Comparison of ENCODE assay signal across 24 cellular contexts in genomic region chr20:43843965-43844660, GRCh38.
DNase-seq lines count a peak whose midpoint lies in the region; ATAC-seq, FAIRE-seq and TF ChIP-seq lines count a peak whose summit lies in the region.
"Had no signal": no experiment of that assay in that cellular context is flagged by ENCODE, and none has a peak within 500 bp of the region (broad histone marks: within the 10 kb centered on the region; RNA-seq: fewer than 3 reads in every experiment).

No MANE protein-coding gene starts in this region.

- no peak for FAIRE-seq in A549 (lab: Jason Lieb, UNC)
- FAIRE-seq: GM12892, HepG2, kidney, TTC549 had no signal

- TF ChIP-seq EP300 in A549 (IDR thresholded peaks at IDR 0.05): peak in 1 of 2 experiments; percentile 8; a peak in 1 of 5 replicates

- peak overlapping the region; percentile 84 for H2BK120ac ChIP-seq in mesenchymal stem cell (ENCODE audit: low read depth, low read length)

- TF ChIP-seq POLR2A in A549 (IDR thresholded peaks at IDR 0.05; ENCODE audit: low read length): no peak

- H2BK12ac ChIP-seq in mesenchymal stem cell (ENCODE audit: low read length in 2 of 2): peak overlapping the region; percentile 25 to 30

- H3K9me3 ChIP-seq in A549: no peaks in the 10 kb centered on the region
- no peaks in the 10 kb centered on the region for H3K9me3 ChIP-seq in GM23248 (ENCODE audit: low read depth)
- H3K9me3 ChIP-seq in T-helper 17 cell (ENCODE audit: control insufficient read depth, low read length, poor library complexity, severe bottlenecking): no peaks in the 10 kb centered on the region
- peaks cover 10% of the 10 kb centered on the region for H3K9me3 ChIP-seq in mesenchymal stem cell (ENCODE audit: control insufficient read depth, low read length)
- H3K9me3 ChIP-seq: spleen had no signal

- peak overlapping the region; percentile 16 for H3K4me3 Mint-ChIP-seq in T-helper 17 cell
- H3K4me3 Mint-ChIP-seq: activated naive CD4-positive, alpha-beta T cell treated with anti-CD3 and anti-CD28 coated beads, Interleukin-2, amount 50 U/mL, for 24 hours; stimulated activated effector memory CD8-positive, alpha-beta T cell treated with anti-CD3 and anti-CD28 coated beads, Interleukin-12 subunit alpha, Interleukin-12 subunit beta, amount 100 ng/mL, for 72 hours had no signal

- 85% methylated on average over 6 of the region's 6 CpGs for WGBS in A549 (ENCODE audit: missing lambda C conversion rate)
- 78 to 81% methylated on average over 6 of the region's 6 CpGs for WGBS in GM23248 (ENCODE audit: low coverage in 1 of 2, low lambda C conversion rate in 2 of 2, missing lambda C conversion rate in 2 of 2), 2 experiments
- 96% methylated on average over 6 of the region's 6 CpGs for WGBS in mesenchymal stem cell

- peak overlapping the region; percentile 16 for H4K8ac ChIP-seq in mesenchymal stem cell (ENCODE audit: low read length)

- H3K4me3 ChIP-seq in A549: no peak overlapping the region
- no peak overlapping the region for H3K4me3 ChIP-seq in GM23248
- H3K4me3 ChIP-seq in mesenchymal stem cell (ENCODE audit: insufficient read depth in 1 of 2, low read depth in 1 of 2, low read length in 2 of 2): no peak overlapping the region
- H3K4me3 ChIP-seq: spleen had no signal

- H2AFZ ChIP-seq in GM23248 (no peak overlapping the region), mesenchymal stem cell (ENCODE audit: low read depth, low read length) (no peak overlapping the region)

- DNase-seq in A549 (ENCODE audit: low read depth in 1 of 2, low spot score in 1 of 2) (no peak), GM23248 (no peak), T-helper 17 cell (no peak), mesenchymal stem cell (no peak), NCI-H2081 (lab: John Stamatoyannopoulos, UW) (no peak)
- no peak for DNase-seq in stimulated activated naive CD8-positive, alpha-beta T cell treated with anti-CD3 and anti-CD28 coated beads, Interleukin-15, Interleukin-2, amounts not matched to agents 100 U/mL and 50 U/mL, for 24 hours
- DNase-seq: activated CD4-positive, CD25-positive, alpha-beta regulatory T cell treated with anti-CD3 and anti-CD28 coated beads, Interleukin-2, amount 50 U/mL, for 72 hours; central memory CD4-positive, alpha-beta T cell; glutamatergic neuron; kidney; NCI-H1092 treated with DMSO at 0.1 percent for 48 hours; NCI-H1930; NCI-H82; SHP77 treated with DMSO at 0.1 percent for 48 hours; spleen; stimulated activated CD4-positive, alpha-beta T cell treated with anti-CD3 and anti-CD28 coated beads, Interleukin-2, amount 100 ng/mL, for 48 hours had no signal

- peak overlapping the region; percentile 65 to 67 for H3K18ac ChIP-seq in mesenchymal stem cell (ENCODE audit: low read depth in 1 of 2, low read length in 2 of 2)

- no peaks in the 10 kb centered on the region for H4K20me1 ChIP-seq in GM23248 (ENCODE audit: insufficient read depth)

- H3K36me3 Mint-ChIP-seq in T-helper 17 cell (ENCODE audit: low read depth): no peaks in the 10 kb centered on the region
- H3K36me3 Mint-ChIP-seq: activated naive CD4-positive, alpha-beta T cell treated with anti-CD3 and anti-CD28 coated beads, Interleukin-2, amount 50 U/mL, for 24 hours; stimulated activated effector memory CD8-positive, alpha-beta T cell treated with anti-CD3 and anti-CD28 coated beads, Interleukin-12 subunit alpha, Interleukin-12 subunit beta, amount 100 ng/mL, for 72 hours had no signal

- no peaks in the 10 kb centered on the region for H3K79me2 ChIP-seq in GM23248 (ENCODE audit: insufficient read depth)

- H3K27ac Mint-ChIP-seq in T-helper 17 cell: no peak overlapping the region
- H3K27ac Mint-ChIP-seq: activated naive CD4-positive, alpha-beta T cell treated with anti-CD3 and anti-CD28 coated beads, Interleukin-2, amount 50 U/mL, for 24 hours; stimulated activated effector memory CD8-positive, alpha-beta T cell treated with anti-CD3 and anti-CD28 coated beads, Interleukin-12 subunit alpha, Interleukin-12 subunit beta, amount 100 ng/mL, for 72 hours had no signal

- H3K14ac ChIP-seq in mesenchymal stem cell (ENCODE audit: low read length in 2 of 2): no peak overlapping the region

- H3K4me1 ChIP-seq in A549 (peaks cover 36% of the 10 kb centered on the region), GM23248 (ENCODE audit: insufficient read depth) (peaks cover 19% of the 10 kb centered on the region), mesenchymal stem cell (ENCODE audit: control insufficient read depth, insufficient read depth, low read depth, low read length) (peaks cover 15% of the 10 kb centered on the region)

- ATAC-seq in A549 (no peak), T-helper 17 cell (no peak), GM18867 (IDR thresholded peaks at IDR 0.05; ENCODE audit: unreplicated experiment) (no peak), GM21360 (IDR thresholded peaks at IDR 0.05; ENCODE audit: unreplicated experiment) (no peak)
- ATAC-seq in stimulated activated naive CD8-positive, alpha-beta T cell treated with anti-CD3 and anti-CD28 coated beads, Interleukin-15, Interleukin-2, amounts not matched to agents 100 U/mL and 50 U/mL, for 24 hours: no peak
- ATAC-seq: HepG2 had no signal

- H3K36me3 ChIP-seq in GM23248 (ENCODE audit: low read depth) (no peaks in the 10 kb centered on the region), mesenchymal stem cell (ENCODE audit: control insufficient read depth in 1 of 2, insufficient read depth in 2 of 2, low read depth in 1 of 2, low read length in 2 of 2) (no peaks in the 10 kb centered on the region)
- H3K36me3 ChIP-seq: spleen had no signal

- H3K27me3 ChIP-seq in GM23248 (replicated peaks; ENCODE audit: insufficient read depth): no peaks in the 10 kb centered on the region
- H3K27me3 ChIP-seq in mesenchymal stem cell (ENCODE audit: control insufficient read depth in 1 of 2, insufficient read depth in 1 of 2, low read length in 2 of 2): no peaks in the 10 kb centered on the region
- H3K27me3 ChIP-seq: spleen had no signal

- H3F3A ChIP-seq in GM23248 (ENCODE audit: insufficient read depth): peaks cover 21% of the 10 kb centered on the region

- H3K27ac ChIP-seq in A549: peak overlapping the region; percentile 32 to 43; a peak in 5 of 6 replicates
- H3K27ac ChIP-seq in GM23248: peak overlapping the region; percentile 38
- no peak overlapping the region for H3K27ac ChIP-seq in mesenchymal stem cell (ENCODE audit: low read length, poor library complexity, severe bottlenecking)
- H3K27ac ChIP-seq: spleen had no signal

- no peak overlapping the region for H2BK5ac ChIP-seq in mesenchymal stem cell (ENCODE audit: low read depth, low read length, poor library complexity, severe bottlenecking)

- no peaks in the 10 kb centered on the region for H3K9me2 ChIP-seq in GM23248 (ENCODE audit: insufficient read depth)

- no peak for TF ChIP-seq RAD21 in A549 (conservative IDR thresholded peaks at IDR 0.05 in 1 of 2, IDR thresholded peaks at IDR 0.05 in 1 of 2)

- H4K91ac ChIP-seq in mesenchymal stem cell (ENCODE audit: low read length): peak overlapping the region; percentile 93

- peaks cover 43% of the 10 kb centered on the region for H3K4me1 Mint-ChIP-seq in T-helper 17 cell

- H3K9ac ChIP-seq in GM23248 (no peak overlapping the region), mesenchymal stem cell (ENCODE audit: low read length) (peak overlapping the region; percentile 10)

- peaks cover 24% of the 10 kb centered on the region for H3K27me3 Mint-ChIP-seq in T-helper 17 cell
- H3K27me3 Mint-ChIP-seq: activated naive CD4-positive, alpha-beta T cell treated with anti-CD3 and anti-CD28 coated beads, Interleukin-2, amount 50 U/mL, for 24 hours; CD4-positive, CD25-positive, alpha-beta regulatory T cell had no signal

- POLR2A ChIA-PET in A549 (lab: Yijun Ruan, JAX): interaction anchor here (0.5 kb wide), 1 partner anchor 12 kb away, joined by 3 read pairs; no protein-coding TSS in a partner anchor

- H2AK5ac ChIP-seq in mesenchymal stem cell (ENCODE audit: low read length, severe bottlenecking): no peak overlapping the region

- CTCF ChIA-PET in A549 (lab: Yijun Ruan, JAX): interaction anchor here (0.7 to 3.3 kb wide), 11 partner anchors 9 to 337 kb away, joined by 3 to 17 read pairs (median 3); partner anchors contain the start of gene L3MBTL1

- in situ Hi-C loops in GM23248 (cut with MboI): no loop called here

- peak overlapping the region; percentile 86 to 90 for H3K4ac ChIP-seq in mesenchymal stem cell (ENCODE audit: low read depth in 1 of 2, low read length in 2 of 2)

- no peaks in the 10 kb centered on the region for H3K79me1 ChIP-seq in mesenchymal stem cell (replicated peaks; ENCODE audit: low read length, poor library complexity, severe bottlenecking)

- peak overlapping the region; percentile 39 for H2BK15ac ChIP-seq in mesenchymal stem cell (ENCODE audit: low read depth, poor library complexity, severe bottlenecking)

- H3K23ac ChIP-seq in mesenchymal stem cell (ENCODE audit: low read length in 2 of 2): peak overlapping the region in 1 of 2 experiments; percentile 0

- H3K4me2 ChIP-seq in A549 (no peak overlapping the region), GM23248 (ENCODE audit: unreplicated experiment) (no peak overlapping the region), mesenchymal stem cell (ENCODE audit: low read length, poor library complexity, severe bottlenecking) (no peak overlapping the region)

- TF ChIP-seq CTCF in A549 (IDR thresholded peaks at IDR 0.05): no peak

TF ChIP-seq in A549, 52 proteins besides CTCF, POLR2A, EP300 and RAD21:
- TF ChIP-seq, protein P1, sequence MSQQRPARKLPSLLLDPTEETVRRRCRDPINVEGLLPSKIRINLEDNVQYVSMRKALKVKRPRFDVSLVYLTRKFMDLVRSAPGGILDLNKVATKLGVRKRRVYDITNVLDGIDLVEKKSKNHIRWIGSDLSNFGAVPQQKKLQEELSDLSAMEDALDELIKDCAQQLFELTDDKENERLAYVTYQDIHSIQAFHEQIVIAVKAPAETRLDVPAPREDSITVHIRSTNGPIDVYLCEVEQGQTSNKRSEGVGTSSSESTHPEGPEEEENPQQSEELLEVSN (IDR thresholded peaks at IDR 0.05; ENCODE audit: borderline replicate concordance, low read depth): no peak
- TF ChIP-seq TP53 (CRISPR knock-in tag; IDR thresholded peaks at IDR 0.05): no peak
- TF ChIP-seq, protein P2, sequence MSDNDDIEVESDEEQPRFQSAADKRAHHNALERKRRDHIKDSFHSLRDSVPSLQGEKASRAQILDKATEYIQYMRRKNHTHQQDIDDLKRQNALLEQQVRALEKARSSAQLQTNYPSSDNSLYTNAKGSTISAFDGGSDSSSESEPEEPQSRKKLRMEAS (IDR thresholded peaks at IDR 0.05): no peak
TF ChIP-seq in A549: peak in this region for 0.
